16 cellular contexts compared by ENCODE assay signal in the genomic region with DNA sequence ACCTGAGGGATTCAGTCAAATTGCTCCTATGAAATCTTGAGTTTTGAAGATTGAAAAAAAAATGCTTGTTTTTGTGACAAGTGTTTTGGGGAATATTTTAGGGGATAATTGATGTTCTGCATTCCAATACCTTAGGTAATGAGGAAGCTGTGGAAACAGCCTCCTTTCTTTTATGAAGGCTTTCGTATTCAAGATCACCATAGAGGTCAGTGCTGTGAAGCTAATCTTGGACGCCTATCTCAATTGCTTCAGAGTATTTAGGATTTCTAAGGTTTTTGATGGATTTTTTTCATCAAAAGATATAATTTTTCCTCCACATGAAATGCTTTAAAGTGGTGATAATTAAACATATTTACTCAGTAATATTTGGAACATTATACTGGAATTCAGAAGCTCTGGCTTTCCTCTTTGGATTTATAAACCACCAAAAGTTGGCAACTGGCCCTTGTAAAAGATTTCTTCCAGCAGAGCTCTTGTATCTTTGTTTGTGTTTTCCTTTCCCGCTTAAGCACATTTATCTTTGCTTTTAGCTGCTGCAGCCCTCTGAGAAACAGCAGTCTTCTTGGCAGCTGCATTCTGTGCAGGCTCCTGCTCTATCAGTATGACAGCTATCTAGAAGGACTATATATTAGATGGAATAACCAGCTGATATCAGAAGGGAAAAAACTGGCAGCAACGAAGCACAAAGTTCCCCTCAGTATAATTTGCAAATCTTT.
A peak's percentile ranks its signal among the peaks of the same experiment; 100 is the strongest.
DNase-seq lines count a peak whose midpoint lies in the region; ATAC-seq lines count a peak whose summit lies in the region.
"Had no signal": no experiment of that assay in that cellular context is flagged by ENCODE, and none has a peak within 500 bp of the region (broad histone marks: within the 10 kb centered on the region; RNA-seq: fewer than 3 reads in every experiment).

No MANE protein-coding gene starts in this region.

- peak; percentile 23 for DNase-seq in NCI-H2196 (lab: John Stamatoyannopoulos, UW; ENCODE audit: unreplicated experiment)
- no peak for DNase-seq in NCI-H2196 treated with DMSO at 0.1 percent for 48 hours (lab: John Stamatoyannopoulos, UW; ENCODE audit: unreplicated experiment)
- peak; percentile 61 for DNase-seq in astrocyte of the hippocampus (ENCODE audit: low read depth, low spot score)
- no peak for DNase-seq in left ventricle myocardium superior
- peak; percentile 31 for DNase-seq in smooth muscle cell of the brain vasculature (ENCODE audit: low read depth, low spot score)
- no peak for DNase-seq in stimulated activated naive CD8-positive, alpha-beta T cell treated with anti-CD3 and anti-CD28 coated beads, Interleukin-15, Interleukin-2, amounts not matched to agents 100 U/mL and 50 U/mL, for 24 hours
- no peak for DNase-seq in MV-4-11 (lab: John Stamatoyannopoulos, UW)
- DNase-seq: activated CD4-positive, CD25-positive, alpha-beta regulatory T cell treated with anti-CD3 and anti-CD28 coated beads, Interleukin-2, amount 50 U/mL, for 72 hours; activated CD8-positive, alpha-beta memory T cell treated with anti-CD3 and anti-CD28 coated beads, Interleukin-2, amount 10 ng/mL, durations not matched to agents 7 days and 5 days; activated gamma-delta T cell; CD4-positive, alpha-beta T cell; dermis blood vessel endothelial cell; NCI-H2171; spleen had no signal

- ATAC-seq in left ventricle myocardium superior (peak; percentile 78), GM19467 (IDR thresholded peaks at IDR 0.05; ENCODE audit: unreplicated experiment) (no peak)
- ATAC-seq in stimulated activated naive CD8-positive, alpha-beta T cell treated with anti-CD3 and anti-CD28 coated beads, Interleukin-15, Interleukin-2, amounts not matched to agents 100 U/mL and 50 U/mL, for 24 hours = no peak
- ATAC-seq: activated CD8-positive, alpha-beta memory T cell treated with anti-CD3 and anti-CD28 coated beads, Interleukin-2, amount 10 ng/mL, durations not matched to agents 7 days and 5 days; HepG2 had no signal

- intact Hi-C loops in left ventricle myocardium superior (cut with micrococcal nuclease) = no loop called here

Comparison
In these comparisons a context has a peak if more than half of its experiments do, and no peak if none do; other contexts are left out.
1. DNase-seq: peak in NCI-H2196 (single experiment), astrocyte of the hippocampus (single experiment) and smooth muscle cell of the brain vasculature (single experiment); none in NCI-H2196 treated with DMSO at 0.1 percent for 48 hours (single experiment), left ventricle myocardium superior (single experiment), stimulated activated naive CD8-positive, alpha-beta T cell treated with anti-CD3 and anti-CD28 coated beads, Interleukin-15, Interleukin-2, amounts not matched to agents 100 U/mL and 50 U/mL, for 24 hours (single experiment) and MV-4-11 (single experiment).